In genomic region chr6:89311853-89312531, GRCh38 we compare ENCODE assay signal across 8 cellular contexts. TPM values are rescaled to one million over a fixed set of nuclear protein-coding genes. Genes with fewer than 3 reads are reported as not detected.
DNase-seq lines count a peak whose midpoint lies in the region; ATAC-seq, FAIRE-seq and TF ChIP-seq lines count a peak whose summit lies in the region.

No MANE protein-coding gene starts in this region.

- H3K9ac ChIP-seq in astrocyte (ENCODE audit: low read length): peak overlapping the region; percentile 24

- peaks cover 9% of the 10 kb centered on the region for H3K27me3 Mint-ChIP-seq in astrocyte (ENCODE audit: low read depth, unreplicated experiment)
- peaks cover 0 to 12% of the 10 kb centered on the region in 2 donors for H3K27me3 Mint-ChIP-seq in effector memory CD8-positive, alpha-beta T cell

- peak; percentile 12 to 47 for DNase-seq in NCI-H446 (lab: John Stamatoyannopoulos, UW)
- DNase-seq in NCI-H446 treated with DMSO at 0.1 percent for 48 hours (lab: John Stamatoyannopoulos, UW): no peak
- peak; percentile 69 for DNase-seq in astrocyte (ENCODE audit: low read depth)
- peak; percentile 31 for DNase-seq in hepatic stellate cell (ENCODE audit: low spot score)
- peak; percentile 68 for DNase-seq in retina
- no peak for DNase-seq in effector memory CD8-positive, alpha-beta T cell
- DNase-seq in stimulated activated CD4-positive, alpha-beta T cell treated with anti-CD3 and anti-CD28 coated beads, Interleukin-15, amount 100 ng/mL, for 24 hours: no peak
- DNase-seq in GM10266 (ENCODE audit: extremely low spot score): no peak

- H4K20me1 ChIP-seq in astrocyte (ENCODE audit: insufficient read depth, low read length): peaks cover 11% of the 10 kb centered on the region

- ATAC-seq in effector memory CD8-positive, alpha-beta T cell (replicated peaks): no peak

- peak overlapping the region; percentile 70 for H3K4me2 ChIP-seq in astrocyte (ENCODE audit: low read length)

- peaks cover 1% of the 10 kb centered on the region for H3K36me3 Mint-ChIP-seq in astrocyte (ENCODE audit: low read depth, unreplicated experiment)
- H3K36me3 Mint-ChIP-seq in effector memory CD8-positive, alpha-beta T cell (ENCODE audit: insufficient read depth): peaks cover 8% of the 10 kb centered on the region

- H3K79me2 ChIP-seq in astrocyte (ENCODE audit: insufficient read depth, low read length): no peaks in the 10 kb centered on the region

- no peak overlapping the region for H3K4me3 ChIP-seq in astrocyte (ENCODE audit: insufficient read depth, low read depth, low read length)

- H3K9me3 Mint-ChIP-seq in astrocyte (ENCODE audit: unreplicated experiment): no peaks in the 10 kb centered on the region
- H3K9me3 Mint-ChIP-seq in effector memory CD8-positive, alpha-beta T cell: no peaks in the 10 kb centered on the region

- H3K4me1 Mint-ChIP-seq in astrocyte (ENCODE audit: low read depth, unreplicated experiment): peaks cover 33% of the 10 kb centered on the region
- H3K4me1 Mint-ChIP-seq in effector memory CD8-positive, alpha-beta T cell (ENCODE audit: low read depth in 2 of 2): peaks cover 5 to 8% of the 10 kb centered on the region in 2 donors

- no peak overlapping the region for H3K4me3 Mint-ChIP-seq in astrocyte (ENCODE audit: unreplicated experiment)
- H3K4me3 Mint-ChIP-seq in effector memory CD8-positive, alpha-beta T cell: no peak overlapping the region

- H3K27ac ChIP-seq in astrocyte (ENCODE audit: low read depth, low read length): peak overlapping the region; percentile 19

- FAIRE-seq in astrocyte (lab: Jason Lieb, UNC): peak; percentile 5

- no peak overlapping the region for H2AFZ ChIP-seq in astrocyte (ENCODE audit: low read depth, low read length)

- H3K36me3 ChIP-seq in astrocyte (ENCODE audit: insufficient read depth, low read length): no peaks in the 10 kb centered on the region

- TF ChIP-seq CTCF in astrocyte (IDR thresholded peaks at IDR 0.05; ENCODE audit: insufficient read depth, low read depth, low read length) (peak; percentile 60), GM10266 (IDR thresholded peaks at IDR 0.05; ENCODE audit: control insufficient read depth, insufficient read depth, low read depth, missing control alignments) (no peak)

- peak overlapping the region; percentile 88 for H3K27ac Mint-ChIP-seq in astrocyte (ENCODE audit: unreplicated experiment)
- H3K27ac Mint-ChIP-seq in effector memory CD8-positive, alpha-beta T cell: peak overlapping the region in 1 of 2 donors; percentile 72

- no peaks in the 10 kb centered on the region for H3K9me3 ChIP-seq in astrocyte (ENCODE audit: insufficient read depth, low read depth, low read length)

- peaks cover 21% of the 10 kb centered on the region for H3K4me1 ChIP-seq in astrocyte (ENCODE audit: insufficient read depth, low read length)

- peaks cover 9% of the 10 kb centered on the region for H3K27me3 ChIP-seq in astrocyte (ENCODE audit: insufficient read depth, low read length)

RNA-seq across cellular contexts. Expression of gene GABRR2, which starts 3.1 kb away (rescaled TPM):
- 0.34 and 0.61 TPM in 2 replicates for total RNA-seq in astrocyte

RNA-seq across cellular contexts. Expression of gene UBE2J1, which starts 40.5 kb away (rescaled TPM):
- 78.8 and 93.3 TPM in 2 replicates for total RNA-seq in astrocyte

Comparison
In these comparisons a context has a peak if more than half of its experiments do, and no peak if none do; other contexts are left out.
1. DNase-seq: peak in NCI-H446 (2 of 2), astrocyte (single experiment), hepatic stellate cell (single experiment) and retina (single experiment); none in NCI-H446 treated with DMSO at 0.1 percent for 48 hours (single experiment), effector memory CD8-positive, alpha-beta T cell (0 of 3), stimulated activated CD4-positive, alpha-beta T cell treated with anti-CD3 and anti-CD28 coated beads, Interleukin-15, amount 100 ng/mL, for 24 hours (single experiment) and GM10266 (single experiment).